Comparison of ENCODE assay signal across 8 cellular contexts in the genomic region with DNA sequence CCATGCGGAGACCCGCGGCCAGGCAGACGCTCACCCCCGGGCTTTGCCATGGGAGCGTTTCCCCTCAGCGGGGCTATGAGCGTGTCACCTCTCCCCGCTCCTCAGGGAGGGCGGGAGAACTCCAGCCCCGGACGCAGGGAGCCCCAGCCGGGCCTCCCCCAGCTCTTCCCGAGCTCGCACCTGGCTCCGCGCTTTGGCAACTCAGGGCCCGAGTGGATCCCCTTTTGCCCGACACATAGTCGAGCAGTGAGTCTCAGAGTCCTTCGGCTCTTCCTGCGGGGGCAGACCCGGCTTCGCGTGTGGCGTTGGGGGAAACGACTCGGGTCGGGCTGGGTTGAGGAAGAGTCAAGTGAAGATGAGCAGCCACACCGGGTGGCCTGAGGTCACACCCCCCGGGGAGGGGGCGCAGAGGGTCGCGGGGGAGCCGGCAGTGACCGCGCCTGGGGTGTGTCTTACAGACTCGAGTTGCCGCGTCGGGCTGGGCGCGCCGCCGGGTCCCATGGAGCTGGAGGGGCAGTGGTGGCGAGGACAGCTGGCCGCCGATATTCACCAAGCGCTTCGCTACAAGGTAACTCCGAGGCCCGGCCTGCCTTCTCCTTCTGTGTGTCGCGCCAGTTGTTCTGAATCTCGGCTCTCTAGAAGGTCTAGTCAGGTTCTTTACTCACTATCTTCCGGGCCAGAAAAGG. TPM values are rescaled to one million over a fixed set of nuclear protein-coding genes. Genes with fewer than 3 reads are reported as not detected.
DNase-seq lines count a peak whose midpoint lies in the region; ATAC-seq, FAIRE-seq and TF ChIP-seq lines count a peak whose summit lies in the region.

No MANE protein-coding gene starts in this region.

- H4K20me1 ChIP-seq in DND-41 (ENCODE audit: insufficient read depth, low read length), result peaks cover 24% of the 10 kb centered on the region

- H3K9ac ChIP-seq in DND-41 (ENCODE audit: low read depth, low read length), result peak overlapping the region; percentile 97
- H3K9ac ChIP-seq in SK-N-MC (ENCODE audit: insufficient read length), result peak overlapping the region; percentile 89

- no peaks in the 10 kb centered on the region for H3K27me3 Mint-ChIP-seq in activated naive CD8-positive, alpha-beta T cell treated with anti-CD3 and anti-CD28 coated beads for 36 hours

- peak overlapping the region; percentile 88 for H3K27ac ChIP-seq in DND-41 (ENCODE audit: low read length)
- H3K27ac ChIP-seq in SK-N-MC, result no peak overlapping the region
- H3K27ac ChIP-seq in cardiac muscle cell, result peak overlapping the region; percentile 88
- peak overlapping the region; percentile 63 to 81 (median 74) for H3K27ac ChIP-seq in pancreas
- H3K27ac ChIP-seq in upper lobe of left lung, result peak overlapping the region; percentile 79 to 94 (median 90)

- TF ChIP-seq EP300 in upper lobe of left lung (IDR thresholded peaks at IDR 0.05), result no peak

- H3K4me1 ChIP-seq in DND-41 (ENCODE audit: insufficient read depth, low read length), result peaks cover 51% of the 10 kb centered on the region
- peaks cover 11% of the 10 kb centered on the region for H3K4me1 ChIP-seq in cardiac muscle cell (ENCODE audit: low read depth)
- H3K4me1 ChIP-seq in pancreas, result peaks cover 0 to 10% (median 0%) of the 10 kb centered on the region in 3 donors
- peaks cover 4 to 33% (median 12%) of the 10 kb centered on the region in 4 donors for H3K4me1 ChIP-seq in upper lobe of left lung

- no peaks in the 10 kb centered on the region for H3K9me3 ChIP-seq in DND-41 (ENCODE audit: insufficient read depth, low read length, severe bottlenecking)
- H3K9me3 ChIP-seq in SK-N-MC (ENCODE audit: low read depth, low read length), result no peaks in the 10 kb centered on the region
- no peaks in the 10 kb centered on the region for H3K9me3 ChIP-seq in cardiac muscle cell (ENCODE audit: low read depth)
- no peaks in the 10 kb centered on the region for H3K9me3 ChIP-seq in pancreas
- no peaks in the 10 kb centered on the region for H3K9me3 ChIP-seq in upper lobe of left lung

- H3K4me3 ChIP-seq in DND-41 (ENCODE audit: low read depth in 1 of 2, low read length in 2 of 2) (peak overlapping the region; percentile 75 to 79), SK-N-MC (peak overlapping the region; percentile 82), cardiac muscle cell (peak overlapping the region; percentile 54), pancreas (peak overlapping the region; percentile 54 to 81 (median 74)), upper lobe of left lung (peak overlapping the region; percentile 74 to 90 (median 80))

- no peak for TF ChIP-seq POLR2A in upper lobe of left lung (IDR thresholded peaks at IDR 0.05)

- peaks cover 5% of the 10 kb centered on the region for H3K9me3 Mint-ChIP-seq in activated naive CD8-positive, alpha-beta T cell treated with anti-CD3 and anti-CD28 coated beads for 36 hours

- H3K27ac Mint-ChIP-seq in activated naive CD8-positive, alpha-beta T cell treated with anti-CD3 and anti-CD28 coated beads for 36 hours, result peak overlapping the region; percentile 87

- ATAC-seq in DND-41 (ENCODE audit: insufficient read depth, low read depth) (peak; percentile 60), GM21381 (IDR thresholded peaks at IDR 0.05; ENCODE audit: unreplicated experiment) (peak; percentile 38), pancreas (peak; percentile 59 to 76 (median 69)), upper lobe of left lung (ENCODE audit: low FRiP score in 2 of 2) (peak; percentile 73 to 76)

- DNase-seq in DND-41 (peak; percentile 60), HT-29 (ENCODE audit: low spot score) (peak; percentile 57), SK-N-MC (ENCODE audit: low read depth, low spot score) (no peak), cardiac muscle cell (ENCODE audit: low read depth in 1 of 2, low spot score in 1 of 2) (peak; percentile 40 to 79), pancreas (peak; percentile 39 to 84 (median 49)), upper lobe of left lung (peak; percentile 56 to 93)
- DNase-seq in activated naive CD8-positive, alpha-beta T cell treated with anti-CD3 and anti-CD28 coated beads for 36 hours, result peak; percentile 59

- peak overlapping the region; percentile 97 for H3K4me2 ChIP-seq in DND-41 (ENCODE audit: insufficient read depth, low read length)

- peaks cover 44% of the 10 kb centered on the region for H3K4me1 Mint-ChIP-seq in activated naive CD8-positive, alpha-beta T cell treated with anti-CD3 and anti-CD28 coated beads for 36 hours

- H3K27me3 ChIP-seq in DND-41 (ENCODE audit: insufficient read depth, low read length, poor library complexity), result no peaks in the 10 kb centered on the region
- H3K27me3 ChIP-seq in cardiac muscle cell, result no peaks in the 10 kb centered on the region
- H3K27me3 ChIP-seq in pancreas, result no peaks in the 10 kb centered on the region
- H3K27me3 ChIP-seq in upper lobe of left lung, result no peaks in the 10 kb centered on the region

- H3K36me3 ChIP-seq in DND-41 (ENCODE audit: insufficient read depth, low read length), result peaks cover 32% of the 10 kb centered on the region
- H3K36me3 ChIP-seq in SK-N-MC (ENCODE audit: insufficient read depth, low read length), result peaks cover 11% of the 10 kb centered on the region
- no peaks in the 10 kb centered on the region for H3K36me3 ChIP-seq in cardiac muscle cell
- no peaks in the 10 kb centered on the region for H3K36me3 ChIP-seq in pancreas
- no peaks in the 10 kb centered on the region for H3K36me3 ChIP-seq in upper lobe of left lung

- peaks cover 26% of the 10 kb centered on the region for H3K36me3 Mint-ChIP-seq in activated naive CD8-positive, alpha-beta T cell treated with anti-CD3 and anti-CD28 coated beads for 36 hours

- 0% methylated on average over 55 to 56 of the region's 56 CpGs for WGBS in pancreas, 2 donors
- WGBS in upper lobe of left lung, 2 donors, result 1 to 6% methylated on average over 9 to 47 of the region's 56 CpGs

- peak overlapping the region; percentile 97 for H2AFZ ChIP-seq in DND-41 (ENCODE audit: low read depth, low read length)

- H3K4me3 Mint-ChIP-seq in activated naive CD8-positive, alpha-beta T cell treated with anti-CD3 and anti-CD28 coated beads for 36 hours, result peak overlapping the region; percentile 94

- H3K79me2 ChIP-seq in DND-41 (ENCODE audit: insufficient read depth, low read length), result peaks cover 62% of the 10 kb centered on the region

- FAIRE-seq in pancreas (lab: Jason Lieb, UNC), result no peak

- no peak for TF ChIP-seq CTCF in DND-41 (IDR thresholded peaks at IDR 0.05; ENCODE audit: borderline replicate concordance, extremely low read depth, low read length, poor library complexity, severe bottlenecking)
- no peak for TF ChIP-seq CTCF in cardiac muscle cell (IDR thresholded peaks at IDR 0.05; ENCODE audit: low read depth, low read length)
- no peak for TF ChIP-seq CTCF in pancreas (IDR thresholded peaks at IDR 0.05)
- no peak for TF ChIP-seq CTCF in upper lobe of left lung (IDR thresholded peaks at IDR 0.05)

- intact Hi-C loops in pancreas (cut with DNase I), result no loop called here

RNA-seq across cellular contexts. Expression of a gene that starts 0.7 kb away (rescaled TPM):
- 2.6 and 2.9 TPM in 2 replicates for total RNA-seq in HT-29 (2014; rRNA removed; shearing (Covaris generic))
- total RNA-seq in activated naive CD8-positive, alpha-beta T cell treated with anti-CD3 and anti-CD28 coated beads for 36 hours, result 1 to 10 TPM; 6.8 to 7.8 TPM
- total RNA-seq in cardiac muscle cell (12.3 and 14.7 TPM in 2 replicates), pancreas (1 to 10 TPM; 1.5 to 3.8 (median 2.5) TPM), upper lobe of left lung (1 to 10 TPM in 5 of 6 donors, under 1 TPM in 1; 0.55 to 7.7 (median 5.5) TPM)
- polyA plus RNA-seq in cardiac muscle cell (17.9 and 19.2 TPM in 2 replicates), pancreas (1 to 10 TPM; 1.6 to 2.7 TPM)
